In the genomic region with DNA sequence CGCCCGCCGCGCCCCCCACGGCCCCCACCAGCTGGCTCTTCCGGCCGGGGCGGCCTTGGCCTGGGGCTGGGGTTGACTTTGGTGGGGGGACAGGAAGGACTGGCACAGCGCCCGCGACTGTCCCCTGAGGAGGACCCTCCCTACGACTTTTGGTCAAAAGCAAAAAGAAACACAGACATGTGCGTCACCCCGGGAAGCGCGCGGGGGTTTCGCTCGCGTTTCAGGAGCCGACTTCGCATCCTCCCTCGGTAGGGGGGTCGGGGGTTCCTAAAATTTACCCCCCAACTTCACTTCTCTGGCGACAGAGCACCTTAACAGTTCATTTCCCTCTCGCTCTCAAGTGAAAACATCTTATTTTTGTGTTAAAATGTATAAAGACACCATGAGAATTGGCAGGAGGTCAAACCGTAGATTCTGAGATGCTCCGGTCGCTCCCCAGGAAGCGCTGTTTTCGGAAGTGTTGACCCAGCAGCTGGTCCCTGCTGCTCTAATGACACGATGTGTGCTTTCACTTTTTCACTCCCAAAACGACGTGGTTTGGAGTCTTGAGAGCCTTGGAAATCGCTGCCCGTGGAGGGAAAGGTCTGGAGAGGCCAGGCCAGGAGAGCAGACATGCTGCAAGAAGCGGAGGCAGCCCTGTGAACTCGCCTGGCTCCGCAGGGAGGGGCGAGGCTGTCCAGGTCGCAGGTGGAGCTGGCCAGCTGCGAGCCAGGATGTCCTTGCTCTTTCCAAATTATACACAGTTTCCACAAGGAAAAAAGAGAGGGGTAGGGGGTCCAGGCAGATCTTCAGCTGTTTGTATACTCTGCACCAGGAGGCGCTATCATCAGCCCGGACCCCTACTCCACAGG, we compare ENCODE assay signal across 1 cellular context.
TF ChIP-seq lines count a peak whose summit lies in the region.

No MANE protein-coding gene starts in this region.

TF ChIP-seq in HepG2, 621 proteins besides CTCF, POLR2A, EP300 and RAD21 (continued from another document and continues in another):
- TF ChIP-seq, protein P1, sequence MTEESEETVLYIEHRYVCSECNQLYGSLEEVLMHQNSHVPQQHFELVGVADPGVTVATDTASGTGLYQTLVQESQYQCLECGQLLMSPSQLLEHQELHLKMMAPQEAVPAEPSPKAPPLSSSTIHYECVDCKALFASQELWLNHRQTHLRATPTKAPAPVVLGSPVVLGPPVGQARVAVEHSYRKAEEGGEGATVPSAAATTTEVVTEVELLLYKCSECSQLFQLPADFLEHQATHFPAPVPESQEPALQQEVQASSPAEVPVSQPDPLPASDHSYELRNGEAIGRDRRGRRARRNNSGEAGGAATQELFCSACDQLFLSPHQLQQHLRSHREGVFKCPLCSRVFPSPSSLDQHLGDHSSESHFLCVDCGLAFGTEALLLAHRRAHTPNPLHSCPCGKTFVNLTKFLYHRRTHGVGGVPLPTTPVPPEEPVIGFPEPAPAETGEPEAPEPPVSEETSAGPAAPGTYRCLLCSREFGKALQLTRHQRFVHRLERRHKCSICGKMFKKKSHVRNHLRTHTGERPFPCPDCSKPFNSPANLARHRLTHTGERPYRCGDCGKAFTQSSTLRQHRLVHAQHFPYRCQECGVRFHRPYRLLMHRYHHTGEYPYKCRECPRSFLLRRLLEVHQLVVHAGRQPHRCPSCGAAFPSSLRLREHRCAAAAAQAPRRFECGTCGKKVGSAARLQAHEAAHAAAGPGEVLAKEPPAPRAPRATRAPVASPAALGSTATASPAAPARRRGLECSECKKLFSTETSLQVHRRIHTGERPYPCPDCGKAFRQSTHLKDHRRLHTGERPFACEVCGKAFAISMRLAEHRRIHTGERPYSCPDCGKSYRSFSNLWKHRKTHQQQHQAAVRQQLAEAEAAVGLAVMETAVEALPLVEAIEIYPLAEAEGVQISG (CRISPR knock-in tag; IDR thresholded peaks at IDR 0.05), result peak; percentile 13; the same call in 1 of the 2 replicates
- TF ChIP-seq MXI1 (IDR thresholded peaks at IDR 0.05; ENCODE audit: borderline replicate concordance, low read depth, low read length) (no peak), PRMT3 (CRISPR knock-in tag; IDR thresholded peaks at IDR 0.05; ENCODE audit: borderline replicate concordance, low read depth) (no peak), FOXA1 (IDR thresholded peaks at IDR 0.05) (no peak), FOXA1 (CRISPR knock-in tag; IDR thresholded peaks at IDR 0.05) (peak; percentile 13; the same call in 1 of the 2 replicates), ZBTB7A (CRISPR knock-in tag; IDR thresholded peaks at IDR 0.05) (peak; percentile 87), ZNF367 (CRISPR knock-in tag; IDR thresholded peaks at IDR 0.05; ENCODE audit: borderline replicate concordance) (no peak), MIXL1 (CRISPR knock-in tag; IDR thresholded peaks at IDR 0.05) (no peak), SNAI1 (CRISPR knock-in tag; IDR thresholded peaks at IDR 0.05; ENCODE audit: borderline replicate concordance) (no peak), POGZ (CRISPR knock-in tag; IDR thresholded peaks at IDR 0.05) (peak; percentile 39), DPF2 (CRISPR knock-in tag; IDR thresholded peaks at IDR 0.05; ENCODE audit: borderline replicate concordance, low read depth) (no peak), U2AF1 (optimal IDR thresholded peaks at IDR 0.05; ENCODE audit: low read depth, low read length) (no peak), ZFP90 (CRISPR knock-in tag; IDR thresholded peaks at IDR 0.05; ENCODE audit: borderline replicate concordance) (0 out of 2 replicates have a peak, but pooled peaks have one; percentile 22), SMYD3 (CRISPR knock-in tag; IDR thresholded peaks at IDR 0.05) (0 out of 2 replicates have a peak, but pooled peaks have one; percentile 8), POLR2G (IDR thresholded peaks at IDR 0.05; ENCODE audit: low read depth, low read length) (peak; percentile 52), NONO (IDR thresholded peaks at IDR 0.05) (no peak), NONO (CRISPR knock-in tag; conservative IDR thresholded peaks at IDR 0.05) (no peak), NCOA2 (CRISPR knock-in tag; IDR thresholded peaks at IDR 0.05) (peak; percentile 29; the same call in 1 of the 2 replicates), RFX5 (IDR thresholded peaks at IDR 0.05; ENCODE audit: low read depth, low read length) (no peak), ZNF17 (CRISPR knock-in tag; IDR thresholded peaks at IDR 0.05) (0 out of 2 replicates have a peak, but pooled peaks have one; percentile 72), ZMAT3 (CRISPR knock-in tag; conservative IDR thresholded peaks at IDR 0.05) (0 out of 2 replicates have a peak, but pooled peaks have one; percentile 37)
- TF ChIP-seq, protein P2, sequence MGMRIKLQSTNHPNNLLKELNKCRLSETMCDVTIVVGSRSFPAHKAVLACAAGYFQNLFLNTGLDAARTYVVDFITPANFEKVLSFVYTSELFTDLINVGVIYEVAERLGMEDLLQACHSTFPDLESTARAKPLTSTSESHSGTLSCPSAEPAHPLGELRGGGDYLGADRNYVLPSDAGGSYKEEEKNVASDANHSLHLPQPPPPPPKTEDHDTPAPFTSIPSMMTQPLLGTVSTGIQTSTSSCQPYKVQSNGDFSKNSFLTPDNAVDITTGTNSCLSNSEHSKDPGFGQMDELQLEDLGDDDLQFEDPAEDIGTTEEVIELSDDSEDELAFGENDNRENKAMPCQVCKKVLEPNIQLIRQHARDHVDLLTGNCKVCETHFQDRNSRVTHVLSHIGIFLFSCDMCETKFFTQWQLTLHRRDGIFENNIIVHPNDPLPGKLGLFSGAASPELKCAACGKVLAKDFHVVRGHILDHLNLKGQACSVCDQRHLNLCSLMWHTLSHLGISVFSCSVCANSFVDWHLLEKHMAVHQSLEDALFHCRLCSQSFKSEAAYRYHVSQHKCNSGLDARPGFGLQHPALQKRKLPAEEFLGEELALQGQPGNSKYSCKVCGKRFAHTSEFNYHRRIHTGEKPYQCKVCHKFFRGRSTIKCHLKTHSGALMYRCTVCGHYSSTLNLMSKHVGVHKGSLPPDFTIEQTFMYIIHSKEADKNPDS (CRISPR knock-in tag; IDR thresholded peaks at IDR 0.05), result no peak
- TF ChIP-seq, protein P3, sequence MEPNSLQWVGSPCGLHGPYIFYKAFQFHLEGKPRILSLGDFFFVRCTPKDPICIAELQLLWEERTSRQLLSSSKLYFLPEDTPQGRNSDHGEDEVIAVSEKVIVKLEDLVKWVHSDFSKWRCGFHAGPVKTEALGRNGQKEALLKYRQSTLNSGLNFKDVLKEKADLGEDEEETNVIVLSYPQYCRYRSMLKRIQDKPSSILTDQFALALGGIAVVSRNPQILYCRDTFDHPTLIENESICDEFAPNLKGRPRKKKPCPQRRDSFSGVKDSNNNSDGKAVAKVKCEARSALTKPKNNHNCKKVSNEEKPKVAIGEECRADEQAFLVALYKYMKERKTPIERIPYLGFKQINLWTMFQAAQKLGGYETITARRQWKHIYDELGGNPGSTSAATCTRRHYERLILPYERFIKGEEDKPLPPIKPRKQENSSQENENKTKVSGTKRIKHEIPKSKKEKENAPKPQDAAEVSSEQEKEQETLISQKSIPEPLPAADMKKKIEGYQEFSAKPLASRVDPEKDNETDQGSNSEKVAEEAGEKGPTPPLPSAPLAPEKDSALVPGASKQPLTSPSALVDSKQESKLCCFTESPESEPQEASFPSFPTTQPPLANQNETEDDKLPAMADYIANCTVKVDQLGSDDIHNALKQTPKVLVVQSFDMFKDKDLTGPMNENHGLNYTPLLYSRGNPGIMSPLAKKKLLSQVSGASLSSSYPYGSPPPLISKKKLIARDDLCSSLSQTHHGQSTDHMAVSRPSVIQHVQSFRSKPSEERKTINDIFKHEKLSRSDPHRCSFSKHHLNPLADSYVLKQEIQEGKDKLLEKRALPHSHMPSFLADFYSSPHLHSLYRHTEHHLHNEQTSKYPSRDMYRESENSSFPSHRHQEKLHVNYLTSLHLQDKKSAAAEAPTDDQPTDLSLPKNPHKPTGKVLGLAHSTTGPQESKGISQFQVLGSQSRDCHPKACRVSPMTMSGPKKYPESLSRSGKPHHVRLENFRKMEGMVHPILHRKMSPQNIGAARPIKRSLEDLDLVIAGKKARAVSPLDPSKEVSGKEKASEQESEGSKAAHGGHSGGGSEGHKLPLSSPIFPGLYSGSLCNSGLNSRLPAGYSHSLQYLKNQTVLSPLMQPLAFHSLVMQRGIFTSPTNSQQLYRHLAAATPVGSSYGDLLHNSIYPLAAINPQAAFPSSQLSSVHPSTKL (CRISPR knock-in tag; IDR thresholded peaks at IDR 0.05), result no peak; the same call in 1 of the 2 replicates
- TF ChIP-seq, protein P4, sequence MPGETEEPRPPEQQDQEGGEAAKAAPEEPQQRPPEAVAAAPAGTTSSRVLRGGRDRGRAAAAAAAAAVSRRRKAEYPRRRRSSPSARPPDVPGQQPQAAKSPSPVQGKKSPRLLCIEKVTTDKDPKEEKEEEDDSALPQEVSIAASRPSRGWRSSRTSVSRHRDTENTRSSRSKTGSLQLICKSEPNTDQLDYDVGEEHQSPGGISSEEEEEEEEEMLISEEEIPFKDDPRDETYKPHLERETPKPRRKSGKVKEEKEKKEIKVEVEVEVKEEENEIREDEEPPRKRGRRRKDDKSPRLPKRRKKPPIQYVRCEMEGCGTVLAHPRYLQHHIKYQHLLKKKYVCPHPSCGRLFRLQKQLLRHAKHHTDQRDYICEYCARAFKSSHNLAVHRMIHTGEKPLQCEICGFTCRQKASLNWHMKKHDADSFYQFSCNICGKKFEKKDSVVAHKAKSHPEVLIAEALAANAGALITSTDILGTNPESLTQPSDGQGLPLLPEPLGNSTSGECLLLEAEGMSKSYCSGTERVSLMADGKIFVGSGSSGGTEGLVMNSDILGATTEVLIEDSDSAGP (CRISPR knock-in tag; IDR thresholded peaks at IDR 0.05; ENCODE audit: borderline replicate concordance), result peak; percentile 44; the same call in 1 of the 2 replicates
- TF ChIP-seq, protein P5, sequence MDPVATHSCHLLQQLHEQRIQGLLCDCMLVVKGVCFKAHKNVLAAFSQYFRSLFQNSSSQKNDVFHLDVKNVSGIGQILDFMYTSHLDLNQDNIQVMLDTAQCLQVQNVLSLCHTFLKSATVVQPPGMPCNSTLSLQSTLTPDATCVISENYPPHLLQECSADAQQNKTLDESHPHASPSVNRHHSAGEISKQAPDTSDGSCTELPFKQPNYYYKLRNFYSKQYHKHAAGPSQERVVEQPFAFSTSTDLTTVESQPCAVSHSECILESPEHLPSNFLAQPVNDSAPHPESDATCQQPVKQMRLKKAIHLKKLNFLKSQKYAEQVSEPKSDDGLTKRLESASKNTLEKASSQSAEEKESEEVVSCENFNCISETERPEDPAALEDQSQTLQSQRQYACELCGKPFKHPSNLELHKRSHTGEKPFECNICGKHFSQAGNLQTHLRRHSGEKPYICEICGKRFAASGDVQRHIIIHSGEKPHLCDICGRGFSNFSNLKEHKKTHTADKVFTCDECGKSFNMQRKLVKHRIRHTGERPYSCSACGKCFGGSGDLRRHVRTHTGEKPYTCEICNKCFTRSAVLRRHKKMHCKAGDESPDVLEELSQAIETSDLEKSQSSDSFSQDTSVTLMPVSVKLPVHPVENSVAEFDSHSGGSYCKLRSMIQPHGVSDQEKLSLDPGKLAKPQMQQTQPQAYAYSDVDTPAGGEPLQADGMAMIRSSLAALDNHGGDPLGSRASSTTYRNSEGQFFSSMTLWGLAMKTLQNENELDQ (CRISPR knock-in tag; IDR thresholded peaks at IDR 0.05; ENCODE audit: borderline replicate concordance), result peak; percentile 41; the same call in 1 of the 2 replicates
- TF ChIP-seq, protein P6, sequence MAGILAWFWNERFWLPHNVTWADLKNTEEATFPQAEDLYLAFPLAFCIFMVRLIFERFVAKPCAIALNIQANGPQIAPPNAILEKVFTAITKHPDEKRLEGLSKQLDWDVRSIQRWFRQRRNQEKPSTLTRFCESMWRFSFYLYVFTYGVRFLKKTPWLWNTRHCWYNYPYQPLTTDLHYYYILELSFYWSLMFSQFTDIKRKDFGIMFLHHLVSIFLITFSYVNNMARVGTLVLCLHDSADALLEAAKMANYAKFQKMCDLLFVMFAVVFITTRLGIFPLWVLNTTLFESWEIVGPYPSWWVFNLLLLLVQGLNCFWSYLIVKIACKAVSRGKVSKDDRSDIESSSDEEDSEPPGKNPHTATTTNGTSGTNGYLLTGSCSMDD (CRISPR knock-in tag; IDR thresholded peaks at IDR 0.05), result no peak
- TF ChIP-seq, protein P7, sequence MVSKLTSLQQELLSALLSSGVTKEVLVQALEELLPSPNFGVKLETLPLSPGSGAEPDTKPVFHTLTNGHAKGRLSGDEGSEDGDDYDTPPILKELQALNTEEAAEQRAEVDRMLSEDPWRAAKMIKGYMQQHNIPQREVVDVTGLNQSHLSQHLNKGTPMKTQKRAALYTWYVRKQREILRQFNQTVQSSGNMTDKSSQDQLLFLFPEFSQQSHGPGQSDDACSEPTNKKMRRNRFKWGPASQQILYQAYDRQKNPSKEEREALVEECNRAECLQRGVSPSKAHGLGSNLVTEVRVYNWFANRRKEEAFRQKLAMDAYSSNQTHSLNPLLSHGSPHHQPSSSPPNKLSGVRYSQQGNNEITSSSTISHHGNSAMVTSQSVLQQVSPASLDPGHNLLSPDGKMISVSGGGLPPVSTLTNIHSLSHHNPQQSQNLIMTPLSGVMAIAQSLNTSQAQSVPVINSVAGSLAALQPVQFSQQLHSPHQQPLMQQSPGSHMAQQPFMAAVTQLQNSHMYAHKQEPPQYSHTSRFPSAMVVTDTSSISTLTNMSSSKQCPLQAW (CRISPR knock-in tag; IDR thresholded peaks at IDR 0.05), result no peak
- TF ChIP-seq, protein P8, sequence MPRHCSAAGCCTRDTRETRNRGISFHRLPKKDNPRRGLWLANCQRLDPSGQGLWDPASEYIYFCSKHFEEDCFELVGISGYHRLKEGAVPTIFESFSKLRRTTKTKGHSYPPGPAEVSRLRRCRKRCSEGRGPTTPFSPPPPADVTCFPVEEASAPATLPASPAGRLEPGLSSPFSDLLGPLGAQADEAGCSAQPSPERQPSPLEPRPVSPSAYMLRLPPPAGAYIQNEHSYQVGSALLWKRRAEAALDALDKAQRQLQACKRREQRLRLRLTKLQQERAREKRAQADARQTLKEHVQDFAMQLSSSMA (CRISPR knock-in tag; IDR thresholded peaks at IDR 0.05), result 0 out of 2 replicates have a peak, but pooled peaks have one; percentile 33
- TF ChIP-seq, protein P9, sequence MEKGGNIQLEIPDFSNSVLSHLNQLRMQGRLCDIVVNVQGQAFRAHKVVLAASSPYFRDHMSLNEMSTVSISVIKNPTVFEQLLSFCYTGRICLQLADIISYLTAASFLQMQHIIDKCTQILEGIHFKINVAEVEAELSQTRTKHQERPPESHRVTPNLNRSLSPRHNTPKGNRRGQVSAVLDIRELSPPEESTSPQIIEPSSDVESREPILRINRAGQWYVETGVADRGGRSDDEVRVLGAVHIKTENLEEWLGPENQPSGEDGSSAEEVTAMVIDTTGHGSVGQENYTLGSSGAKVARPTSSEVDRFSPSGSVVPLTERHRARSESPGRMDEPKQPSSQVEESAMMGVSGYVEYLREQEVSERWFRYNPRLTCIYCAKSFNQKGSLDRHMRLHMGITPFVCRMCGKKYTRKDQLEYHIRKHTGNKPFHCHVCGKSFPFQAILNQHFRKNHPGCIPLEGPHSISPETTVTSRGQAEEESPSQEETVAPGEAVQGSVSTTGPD (CRISPR knock-in tag; IDR thresholded peaks at IDR 0.05), result no peak
- TF ChIP-seq, protein P10, sequence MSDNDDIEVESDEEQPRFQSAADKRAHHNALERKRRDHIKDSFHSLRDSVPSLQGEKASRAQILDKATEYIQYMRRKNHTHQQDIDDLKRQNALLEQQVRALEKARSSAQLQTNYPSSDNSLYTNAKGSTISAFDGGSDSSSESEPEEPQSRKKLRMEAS (IDR thresholded peaks at IDR 0.05), result peak; percentile 46
